Comparison of ENCODE assay signal across 29 cellular contexts in the genomic region with DNA sequence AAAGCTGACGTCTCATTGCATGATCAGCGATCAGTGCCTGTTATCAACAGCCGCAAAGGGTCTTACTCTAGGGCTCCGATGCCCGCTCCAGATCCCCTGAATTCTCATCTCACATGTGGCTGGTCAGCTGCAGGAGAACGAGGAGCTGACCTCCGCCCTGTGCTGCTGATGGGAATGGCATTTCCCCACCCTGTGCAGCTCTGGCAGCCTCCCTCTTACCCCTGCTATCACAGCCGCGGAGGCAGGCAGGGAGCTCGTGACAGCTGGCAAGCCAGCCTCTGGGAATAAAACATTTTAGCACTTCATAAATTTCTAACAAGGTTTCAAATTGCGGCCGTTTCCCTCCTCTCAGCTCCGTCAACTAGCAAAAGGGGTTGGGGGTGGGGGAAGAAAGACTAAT.
DNase-seq lines count a peak whose midpoint lies in the region; ATAC-seq and TF ChIP-seq lines count a peak whose summit lies in the region.
"Had no signal": no experiment of that assay in that cellular context is flagged by ENCODE, and none has a peak within 500 bp of the region (broad histone marks: within the 10 kb centered on the region; RNA-seq: fewer than 3 reads in every experiment).

No MANE protein-coding gene starts in this region.

- TF ChIP-seq CTCF in glutamatergic neuron (IDR thresholded peaks at IDR 0.05; ENCODE audit: partially characterized antibody, unreplicated experiment): no peak

- H3K4me1 Mint-ChIP-seq in glutamatergic neuron (ENCODE audit: low read depth, unreplicated experiment): peaks cover 35% of the 10 kb centered on the region
- H3K4me1 Mint-ChIP-seq: activated CD8-positive, alpha-beta memory T cell treated with anti-CD3 and anti-CD28 coated beads, Interleukin-2, amount 10 ng/mL, durations not matched to agents 7 days and 5 days; neural progenitor cell had no signal

- H3K9me3 Mint-ChIP-seq in glutamatergic neuron (ENCODE audit: unreplicated experiment): peaks cover 12% of the 10 kb centered on the region
- H3K9me3 Mint-ChIP-seq: CD8-positive, alpha-beta T cell; neural progenitor cell; stimulated activated naive CD8-positive, alpha-beta T cell treated with anti-CD3 and anti-CD28 coated beads, Interleukin-15, Interleukin-2, amounts not matched to agents 100 ng/mL and 50 ng/mL, for 24 hours had no signal

- no peaks in the 10 kb centered on the region for H3K36me3 Mint-ChIP-seq in glutamatergic neuron (ENCODE audit: unreplicated experiment)
- H3K36me3 Mint-ChIP-seq: activated CD8-positive, alpha-beta memory T cell treated with anti-CD3 and anti-CD28 coated beads, Interleukin-2, amount 10 ng/mL, durations not matched to agents 7 days and 5 days; CD8-positive, alpha-beta T cell; neural progenitor cell; WTC11 had no signal

- peak overlapping the region; percentile 95 for H3K27ac Mint-ChIP-seq in glutamatergic neuron (ENCODE audit: unreplicated experiment)
- H3K27ac Mint-ChIP-seq: activated CD8-positive, alpha-beta memory T cell treated with anti-CD3 and anti-CD28 coated beads, Interleukin-2, amount 10 ng/mL, durations not matched to agents 7 days and 5 days; CD8-positive, alpha-beta T cell; neural progenitor cell; progenitor cell of endocrine pancreas; stimulated activated naive CD8-positive, alpha-beta T cell treated with anti-CD3 and anti-CD28 coated beads, Interleukin-15, Interleukin-2, amounts not matched to agents 100 ng/mL and 50 ng/mL, for 24 hours; WTC11 had no signal

- ATAC-seq in HG03196 (IDR thresholded peaks at IDR 0.05; ENCODE audit: unreplicated experiment): no peak
- ATAC-seq: activated CD8-positive, alpha-beta memory T cell treated with anti-CD3 and anti-CD28 coated beads, Interleukin-2, amount 10 ng/mL, durations not matched to agents 7 days and 5 days; CD8-positive, alpha-beta T cell; gastrocnemius medialis; left colon; Panc1; WTC11 had no signal

- DNase-seq in Ammon's horn (ENCODE audit: low spot score): peak; percentile 14
- peak; percentile 93 for DNase-seq in NCI-H1105 (lab: John Stamatoyannopoulos, UW)
- peak; percentile 89 for DNase-seq in NCI-H2171 (lab: John Stamatoyannopoulos, UW)
- peak; percentile 64 for DNase-seq in glutamatergic neuron
- no peak for DNase-seq in C1 segment of cervical spinal cord (lab: John Stamatoyannopoulos, UW)
- no peak for DNase-seq in DMS153 (lab: John Stamatoyannopoulos, UW)
- DNase-seq in GDM1 (lab: John Stamatoyannopoulos, UW): no peak
- DNase-seq: activated CD4-positive, alpha-beta T cell treated with anti-CD3 and anti-CD28 coated beads, Interleukin-2, amount 50 U/mL, for 1 hour; activated CD8-positive, alpha-beta memory T cell treated with anti-CD3 and anti-CD28 coated beads, Interleukin-2, amount 10 ng/mL, durations not matched to agents 7 days and 5 days; activated naive CD4-positive, alpha-beta T cell; activated T-cell treated with anti-CD3 and anti-CD28 coated beads, Interleukin-2, amount 50 U/mL, for 48 hours; CD8-positive, alpha-beta T cell; gastrocnemius medialis; GF-D8; hippocampal formation; IMR-90; left colon; NCI-H146; NCI-H226; SHP77; SW 1271; T1000; uterus had no signal

- peak overlapping the region; percentile 40 for H3K4me3 Mint-ChIP-seq in glutamatergic neuron (ENCODE audit: unreplicated experiment)
- H3K4me3 Mint-ChIP-seq: activated CD8-positive, alpha-beta memory T cell treated with anti-CD3 and anti-CD28 coated beads, Interleukin-2, amount 10 ng/mL, durations not matched to agents 7 days and 5 days; CD8-positive, alpha-beta T cell; neural progenitor cell; stimulated activated naive CD8-positive, alpha-beta T cell treated with anti-CD3 and anti-CD28 coated beads, Interleukin-15, Interleukin-2, amounts not matched to agents 100 ng/mL and 50 ng/mL, for 24 hours; WTC11 had no signal

- peaks cover 3% of the 10 kb centered on the region for H3K27me3 Mint-ChIP-seq in glutamatergic neuron (ENCODE audit: unreplicated experiment)
- H3K27me3 Mint-ChIP-seq: activated CD8-positive, alpha-beta memory T cell treated with anti-CD3 and anti-CD28 coated beads, Interleukin-2, amount 10 ng/mL, durations not matched to agents 7 days and 5 days had no signal

Comparison
In these comparisons a context has a peak if more than half of its experiments do, and no peak if none do; other contexts are left out.
1. DNase-seq: peak in Ammon's horn (single experiment), NCI-H1105 (single experiment), NCI-H2171 (single experiment) and glutamatergic neuron (single experiment); none in C1 segment of cervical spinal cord (0 of 14), DMS153 (single experiment) and GDM1 (single experiment).